In the genomic region with DNA sequence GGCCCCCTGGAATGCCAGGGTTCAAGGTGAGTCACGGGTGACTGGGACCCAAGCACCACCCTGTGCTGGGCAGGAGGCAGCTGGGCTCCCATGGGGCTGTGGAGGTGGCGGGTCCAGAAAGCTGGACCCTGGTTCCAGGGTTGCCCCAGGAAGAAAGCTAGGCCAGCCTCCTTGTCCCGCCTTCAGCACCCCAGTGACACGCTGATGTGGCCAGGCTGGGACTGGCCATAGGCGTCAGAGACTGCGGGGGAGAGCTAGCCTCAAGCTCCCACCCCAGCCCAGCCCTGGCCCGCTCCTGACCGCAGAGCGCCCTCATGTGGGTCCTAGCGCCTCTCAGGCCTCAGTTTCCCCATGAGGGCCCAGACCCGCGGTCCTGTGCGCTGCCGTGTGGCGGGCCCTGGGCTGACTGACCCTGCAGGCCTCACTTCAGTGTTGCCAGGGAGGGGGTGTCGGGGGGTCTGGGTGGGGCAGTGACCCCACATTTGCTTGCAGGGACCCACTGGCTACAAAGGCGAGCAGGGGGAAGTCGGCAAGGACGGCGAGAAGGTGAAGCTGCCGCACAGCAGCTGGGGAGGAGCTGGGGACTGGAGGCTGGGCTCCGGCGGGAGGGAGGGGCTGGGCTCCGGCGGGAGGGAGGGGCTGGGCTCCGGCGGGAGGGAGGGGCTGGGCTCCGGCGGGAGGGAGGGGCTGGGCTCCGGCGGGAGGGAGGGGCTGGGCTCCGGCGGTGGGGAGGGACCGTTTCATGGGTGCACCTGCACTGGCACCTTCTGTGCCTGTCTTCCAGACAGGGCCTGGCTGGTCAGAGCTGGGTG, we compare ENCODE assay signal across 8 cellular contexts. TPM values are rescaled to one million over a fixed set of nuclear protein-coding genes. Genes with fewer than 3 reads are reported as not detected.
DNase-seq lines count a peak whose midpoint lies in the region; ATAC-seq, FAIRE-seq and TF ChIP-seq lines count a peak whose summit lies in the region.

No MANE protein-coding gene starts in this region.

- H3K79me1 ChIP-seq in mesendoderm (ENCODE audit: low read length): no peaks in the 10 kb centered on the region

- H2BK5ac ChIP-seq in mesendoderm (ENCODE audit: low read length): no peak overlapping the region

- TF ChIP-seq CTCF in OCI-LY1 (IDR thresholded peaks at IDR 0.05; ENCODE audit: low read length): no peak
- peak in 1 of 3 experiments; percentile 18; a peak in 1 of 6 replicates for TF ChIP-seq CTCF in K562 (IDR thresholded peaks at IDR 0.05 in 2 of 3, conservative IDR thresholded peaks at IDR 0.05 in 1 of 3; ENCODE audit: insufficient read depth in 2 of 3, low read depth in 1 of 3, low read length in 3 of 3)

- H3K4me2 ChIP-seq in OCI-LY1 (ENCODE audit: low read length) (peak overlapping the region; percentile 74), K562 (ENCODE audit: insufficient read depth, low read length) (peak overlapping the region; percentile 58), mesendoderm (ENCODE audit: low read length) (no peak overlapping the region)

- CTCF ChIA-PET in K562 (lab: Yijun Ruan, JAX; ENCODE audit: low intra/inter-chr PET ratio): no interaction called here

- POLR2A ChIA-PET in K562 (lab: Yijun Ruan, JAX): interaction anchor here (0.6 to 1.4 kb wide), 5 partner anchors 54 to 102 kb away, joined by 3 to 5 read pairs (median 3); no protein-coding TSS in a partner anchor

- H3K18ac ChIP-seq in mesendoderm (ENCODE audit: low read length): no peak overlapping the region

- no peak for TF ChIP-seq POLR2A in K562 (conservative IDR thresholded peaks at IDR 0.05)

- no peak overlapping the region for H2AK5ac ChIP-seq in mesendoderm (ENCODE audit: low read length)

- H3K4ac ChIP-seq in mesendoderm (ENCODE audit: low read depth, low read length): no peak overlapping the region

- no peaks in the 10 kb centered on the region for H3K9me1 ChIP-seq in K562 (ENCODE audit: control insufficient read depth, insufficient read depth, low read length)

- H3K56ac ChIP-seq in mesendoderm (ENCODE audit: low read length): peak overlapping the region; percentile 3

- H2AFZ ChIP-seq in OCI-LY1 (ENCODE audit: low read length): no peak overlapping the region
- H2AFZ ChIP-seq in K562 (ENCODE audit: low read depth, low read length): peak overlapping the region; percentile 69

- in situ Hi-C loops in K562 (cut with MboI): loop anchor here (10.0 kb wide), 1 partner anchor 190 kb away; no protein-coding TSS in a partner anchor

- peak; percentile 78 for ATAC-seq in K562
- ATAC-seq in GM18861 (IDR thresholded peaks at IDR 0.05; ENCODE audit: unreplicated experiment): no peak
- ATAC-seq in HG02610 (IDR thresholded peaks at IDR 0.05; ENCODE audit: unreplicated experiment): no peak
- ATAC-seq in HG03432 (IDR thresholded peaks at IDR 0.05; ENCODE audit: unreplicated experiment): no peak

- H4K20me1 ChIP-seq in OCI-LY1 (ENCODE audit: insufficient read depth, low read length) (no peaks in the 10 kb centered on the region), K562 (replicated peaks; ENCODE audit: control insufficient read depth, insufficient read depth, low read length) (0 out of 2 replicates have a peak, but pooled peaks cover 3% of the 10 kb centered on the region)

- H3K27me3 ChIP-seq in OCI-LY1 (ENCODE audit: insufficient read depth, low read length) (peaks cover 10% of the 10 kb centered on the region; the same call in 1 of the 2 replicates), K562 (ENCODE audit: control insufficient read depth in 2 of 2, insufficient read depth in 2 of 2, low read length in 2 of 2) (no peaks in the 10 kb centered on the region), mesendoderm (ENCODE audit: insufficient read depth, low read length, poor library complexity) (no peaks in the 10 kb centered on the region)

- intact Hi-C loops in K562 (cut with micrococcal nuclease): loop anchor here (10.0 kb wide), 1 partner anchor 50 kb away; no protein-coding TSS in a partner anchor

- H3K23ac ChIP-seq in mesendoderm (ENCODE audit: low read length): no peak overlapping the region

- H3K4me1 ChIP-seq in OCI-LY1 (ENCODE audit: insufficient read depth, low read length, severe bottlenecking): peaks cover 11% of the 10 kb centered on the region
- H3K4me1 ChIP-seq in K562 (replicated peaks in 1 of 2; ENCODE audit: control insufficient read depth in 2 of 2, insufficient read depth in 2 of 2, low read length in 2 of 2): peaks cover 12 to 100% of the 10 kb centered on the region in 2 experiments
- H3K4me1 ChIP-seq in mesendoderm (ENCODE audit: control insufficient read depth, low read depth, low read length): peaks cover 2% of the 10 kb centered on the region

- no peaks in the 10 kb centered on the region for H3F3A ChIP-seq in OCI-LY1 (ENCODE audit: insufficient read depth, low read length)

- H3K9me3 ChIP-seq in OCI-LY1 (ENCODE audit: low read length) (no peaks in the 10 kb centered on the region), K562 (replicated peaks; ENCODE audit: control insufficient read depth, insufficient read depth, low read depth, low read length) (no peaks in the 10 kb centered on the region)

- no peak for FAIRE-seq in K562 (lab: Jason Lieb, UNC)

- TF ChIP-seq RAD21 in K562 (CRISPR knock-in tag; conservative IDR thresholded peaks at IDR 0.05 in 1 of 2, IDR thresholded peaks at IDR 0.05 in 1 of 2): no peak

- H3K9me2 ChIP-seq in OCI-LY1 (ENCODE audit: low read depth, low read length): no peaks in the 10 kb centered on the region

- H4K8ac ChIP-seq in mesendoderm (ENCODE audit: low read depth, low read length): no peak overlapping the region

- WGBS in K562 (ENCODE audit: insufficient coverage, low coverage, missing lambda C conversion rate): 35% methylated on average over 13 of the region's 34 CpGs
- WGBS in mesendoderm (ENCODE audit: extremely low coverage, insufficient coverage, low lambda C conversion rate): no CpG with 5 or more reads among the region's 34 CpGs

- H4K5ac ChIP-seq in mesendoderm (ENCODE audit: low read length): no peak overlapping the region

- H3K79me2 ChIP-seq in OCI-LY1 (ENCODE audit: insufficient read depth, low read length): no peaks in the 10 kb centered on the region
- H3K79me2 ChIP-seq in K562 (ENCODE audit: control insufficient read depth, insufficient read depth, low read length): no peaks in the 10 kb centered on the region
- H3K79me2 ChIP-seq in mesendoderm (ENCODE audit: control insufficient read depth, insufficient read depth, low read length): no peaks in the 10 kb centered on the region

- H3K36me3 ChIP-seq in OCI-LY1 (ENCODE audit: insufficient read depth, low read length) (no peaks in the 10 kb centered on the region), K562 (ENCODE audit: control insufficient read depth, insufficient read depth, low read length) (no peaks in the 10 kb centered on the region), mesendoderm (ENCODE audit: control insufficient read depth, insufficient read depth, low read length) (peaks cover 2% of the 10 kb centered on the region)

- no peak overlapping the region for H3K27ac ChIP-seq in OCI-LY1 (ENCODE audit: low read depth, low read length, poor library complexity, severe bottlenecking)
- peak overlapping the region; percentile 30; the same call in 1 of the 3 replicates for H3K27ac ChIP-seq in K562 (ENCODE audit: extremely low read depth, low read depth, low read length)
- H3K27ac ChIP-seq in mesendoderm (ENCODE audit: low read depth, low read length): no peak overlapping the region

- no peak overlapping the region for H2BK120ac ChIP-seq in mesendoderm (ENCODE audit: low read depth, low read length)

- no peak overlapping the region for H2BK15ac ChIP-seq in mesendoderm (replicated peaks; ENCODE audit: low read depth)

- peak overlapping the region; percentile 44; the same call in 1 of the 2 replicates for H3K9ac ChIP-seq in OCI-LY1 (ENCODE audit: low read length)
- H3K9ac ChIP-seq in K562 (ENCODE audit: insufficient read depth in 1 of 2, low read depth in 2 of 2, low read length in 2 of 2): peak overlapping the region; percentile 23 to 88; a peak in 3 of 4 replicates
- no peak overlapping the region for H3K9ac ChIP-seq in mesendoderm (ENCODE audit: low read length)

- H3K4me3 ChIP-seq in OCI-LY1 (ENCODE audit: low read depth, low read length, poor library complexity, severe bottlenecking) (peak overlapping the region; percentile 45), K562 (peak overlapping the region; percentile 16), mesendoderm (ENCODE audit: low read length) (no peak overlapping the region)

- no peak for TF ChIP-seq EP300 in K562 (IDR thresholded peaks at IDR 0.05; ENCODE audit: low read length)

- peak; percentile 70 for DNase-seq in 8988T
- peak; percentile 81 for DNase-seq in GM19240 (ENCODE audit: insufficient read length, low spot score)
- peak; percentile 76 to 81 (median 78) for DNase-seq in K562 (ENCODE audit: extremely low read depth in 1 of 4, low spot score in 3 of 4)
- peak; percentile 73 for DNase-seq in mesendoderm

- BruUV-seq in K562 (replicated peaks; lab: Mats Ljungman, UMichigan): no TSS peak

RNA-seq across cellular contexts. Expression of gene COL9A3, which starts 7.8 kb away (rescaled TPM):
- total RNA-seq in K562 (2011; cell fraction: chromatin; rRNA removed; ENCODE audit: low replicate concordance): 2.5 and 7.3 TPM in 2 replicates
- 4.0 and 4.9 TPM in 2 replicates for total RNA-seq in K562 (2011; cell fraction: nucleolus; rRNA removed)
- total RNA-seq in K562 (2011; cell fraction: nucleoplasm; rRNA removed): 2.8 and 4.0 TPM in 2 replicates
- 0.77 and 1.9 TPM in 2 replicates for total RNA-seq in K562 (2014; rRNA removed)
- total RNA-seq in K562 (2014; rRNA removed; fragmentation: Illumina TruSeq; extraction: Trizol): 0.18 and 0.51 TPM in 2 replicates
- total RNA-seq in K562 (2015; rRNA removed; fragmentation: Illumina TruSeq; extraction: Trizol): 0.98 and 1.4 TPM in 2 replicates
- total RNA-seq in K562 (2021): 1.3 and 1.7 TPM in 2 replicates
- 1.3 and 2.5 TPM in 2 replicates for polyA plus RNA-seq in K562 (2011; rRNA removed)
- polyA plus RNA-seq in K562 (2011; cell fraction: cytosol; rRNA removed): 1.7 and 1.9 TPM in 2 replicates
- polyA plus RNA-seq in K562 (2011; cell fraction: nucleus; rRNA removed): 12.1 and 20.8 TPM in 2 replicates
- 2.0 and 3.0 TPM in 2 replicates for polyA plus RNA-seq in K562 (2012)
- 0.48 and 0.76 TPM in 2 replicates for polyA plus RNA-seq in K562 (2014; fragmentation: Illumina TruSeq; extraction: Trizol)
- polyA plus RNA-seq in K562 (2014; fragmentation: Nextera tagmentation; extraction: Ambion mirVana): under 1 TPM in 1 of 2 experiments, not detected in 1; 0.14 TPM
- polyA plus RNA-seq in K562 (2014; rRNA removed): 3.0 and 3.6 TPM in 2 replicates
- polyA minus RNA-seq in K562 (2011; rRNA and poly(A)+ RNA removed): 0.35 and 0.87 TPM in 2 replicates
- 1.3 TPM in 1 of 2 replicates, not detected in the other for polyA minus RNA-seq in K562 (2011; cell fraction: cytosol; rRNA and poly(A)+ RNA removed)
- polyA minus RNA-seq in K562 (2011; cell fraction: nucleus; rRNA and poly(A)+ RNA removed): 1.2 and 2.3 TPM in 2 replicates
- polyA plus RNA-seq in mesendoderm (2013, experiment 1 of 2): 45.6 TPM
- 45.1 TPM for polyA plus RNA-seq in mesendoderm (2013, experiment 2 of 2)

RNA-seq across cellular contexts. Expression of gene OGFR, which starts 20.0 kb away (rescaled TPM):
- total RNA-seq in K562 (2011; cell fraction: chromatin; rRNA removed; ENCODE audit: low replicate concordance): 16.5 and 43.5 TPM in 2 replicates
- total RNA-seq in K562 (2011; cell fraction: nucleolus; rRNA removed): 33.8 and 38.4 TPM in 2 replicates
- 22.4 and 24.6 TPM in 2 replicates for total RNA-seq in K562 (2011; cell fraction: nucleoplasm; rRNA removed)
- 56.3 and 56.5 TPM in 2 replicates for total RNA-seq in K562 (2014; rRNA removed)
- 8.9 and 10.3 TPM in 2 replicates for total RNA-seq in K562 (2014; rRNA removed; fragmentation: Illumina TruSeq; extraction: Trizol)
- 17.5 and 18.7 TPM in 2 replicates for total RNA-seq in K562 (2015; rRNA removed; fragmentation: Illumina TruSeq; extraction: Trizol)
- total RNA-seq in K562 (2021): 33.1 and 36.5 TPM in 2 replicates
- polyA plus RNA-seq in K562 (2011; rRNA removed): 23.3 and 25.4 TPM in 2 replicates
- 15.8 and 36.7 TPM in 2 replicates for polyA plus RNA-seq in K562 (2011; cell fraction: cytosol; rRNA removed)
- 32.3 and 48.8 TPM in 2 replicates for polyA plus RNA-seq in K562 (2011; cell fraction: nucleus; rRNA removed)
- 21.1 and 26.0 TPM in 2 replicates for polyA plus RNA-seq in K562 (2012)
- 16.6 and 22.0 TPM in 2 replicates for polyA plus RNA-seq in K562 (2014; fragmentation: Illumina TruSeq; extraction: Trizol)
- polyA plus RNA-seq in K562 (2014; fragmentation: Nextera tagmentation; extraction: Ambion mirVana): under 1 TPM; 0.39 TPM
- 34.2 and 36.7 TPM in 2 replicates for polyA plus RNA-seq in K562 (2014; rRNA removed)
- polyA minus RNA-seq in K562 (2011; rRNA and poly(A)+ RNA removed): 17.7 and 23.1 TPM in 2 replicates
- 19.9 and 22.3 TPM in 2 replicates for polyA minus RNA-seq in K562 (2011; cell fraction: cytosol; rRNA and poly(A)+ RNA removed)
- polyA minus RNA-seq in K562 (2011; cell fraction: nucleus; rRNA and poly(A)+ RNA removed): 8.8 and 9.7 TPM in 2 replicates
- polyA plus RNA-seq in mesendoderm (2013, experiment 1 of 2): 11.3 TPM
- polyA plus RNA-seq in mesendoderm (2013, experiment 2 of 2): 11.4 TPM

RNA-seq across cellular contexts. Expression of gene MRGBP, which starts 28.4 kb away (rescaled TPM):
- total RNA-seq in K562 (2011; cell fraction: chromatin; rRNA removed; ENCODE audit: low replicate concordance): 11.0 and 21.6 TPM in 2 replicates
- total RNA-seq in K562 (2011; cell fraction: nucleolus; rRNA removed): 16.4 and 17.2 TPM in 2 replicates
- 12.8 and 15.0 TPM in 2 replicates for total RNA-seq in K562 (2011; cell fraction: nucleoplasm; rRNA removed)
- 31.3 and 37.0 TPM in 2 replicates for total RNA-seq in K562 (2014; rRNA removed)
- 18.1 TPM in 2 replicates for total RNA-seq in K562 (2014; rRNA removed; fragmentation: Illumina TruSeq; extraction: Trizol)
- 25.2 and 25.7 TPM in 2 replicates for total RNA-seq in K562 (2015; rRNA removed; fragmentation: Illumina TruSeq; extraction: Trizol)
- total RNA-seq in K562 (2021): 25.1 and 26.1 TPM in 2 replicates
- polyA plus RNA-seq in K562 (2011; rRNA removed): 18.7 and 20.7 TPM in 2 replicates
- polyA plus RNA-seq in K562 (2011; cell fraction: cytosol; rRNA removed): 20.8 and 28.5 TPM in 2 replicates
- 27.0 and 39.1 TPM in 2 replicates for polyA plus RNA-seq in K562 (2011; cell fraction: nucleus; rRNA removed)
- polyA plus RNA-seq in K562 (2012): 14.8 and 21.7 TPM in 2 replicates
- polyA plus RNA-seq in K562 (2014; fragmentation: Illumina TruSeq; extraction: Trizol): 18.4 and 21.0 TPM in 2 replicates
- polyA plus RNA-seq in K562 (2014; fragmentation: Nextera tagmentation; extraction: Ambion mirVana): 1 to 10 TPM; 1.9 to 2.8 TPM
- polyA plus RNA-seq in K562 (2014; rRNA removed): 26.3 and 26.7 TPM in 2 replicates
- 12.7 and 15.7 TPM in 2 replicates for polyA minus RNA-seq in K562 (2011; rRNA and poly(A)+ RNA removed)
- 9.6 and 11.5 TPM in 2 replicates for polyA minus RNA-seq in K562 (2011; cell fraction: cytosol; rRNA and poly(A)+ RNA removed)
- polyA minus RNA-seq in K562 (2011; cell fraction: nucleus; rRNA and poly(A)+ RNA removed): 9.4 and 12.2 TPM in 2 replicates
- polyA plus RNA-seq in mesendoderm (2013, experiment 1 of 2): 13.3 TPM
- polyA plus RNA-seq in mesendoderm (2013, experiment 2 of 2): 13.2 TPM

RNA-seq across cellular contexts. Expression of gene TCFL5, which starts 36.9 kb away (rescaled TPM):
- 13.1 and 14.9 TPM in 2 replicates for total RNA-seq in K562 (2011; cell fraction: chromatin; rRNA removed; ENCODE audit: low replicate concordance)
- total RNA-seq in K562 (2011; cell fraction: nucleolus; rRNA removed): 7.5 and 9.5 TPM in 2 replicates
- 8.6 and 8.8 TPM in 2 replicates for total RNA-seq in K562 (2011; cell fraction: nucleoplasm; rRNA removed)
- total RNA-seq in K562 (2014; rRNA removed): 11.1 and 11.2 TPM in 2 replicates
- total RNA-seq in K562 (2014; rRNA removed; fragmentation: Illumina TruSeq; extraction: Trizol): 7.4 and 7.9 TPM in 2 replicates
- total RNA-seq in K562 (2015; rRNA removed; fragmentation: Illumina TruSeq; extraction: Trizol): 9.2 and 10.2 TPM in 2 replicates
- 11.1 and 12.6 TPM in 2 replicates for total RNA-seq in K562 (2021)
- 8.5 and 12.2 TPM in 2 replicates for polyA plus RNA-seq in K562 (2011; rRNA removed)
- polyA plus RNA-seq in K562 (2011; cell fraction: cytosol; rRNA removed): 4.3 and 4.4 TPM in 2 replicates
- polyA plus RNA-seq in K562 (2011; cell fraction: nucleus; rRNA removed): 8.0 and 8.3 TPM in 2 replicates
- 6.7 and 8.1 TPM in 2 replicates for polyA plus RNA-seq in K562 (2012)
- 5.9 and 7.9 TPM in 2 replicates for polyA plus RNA-seq in K562 (2014; fragmentation: Illumina TruSeq; extraction: Trizol)
- polyA plus RNA-seq in K562 (2014; fragmentation: Nextera tagmentation; extraction: Ambion mirVana): 1 to 10 TPM in 1 of 2 experiments, under 1 TPM in 1; 1.00 to 1.1 TPM
- polyA plus RNA-seq in K562 (2014; rRNA removed): 9.1 and 10.5 TPM in 2 replicates
- 6.6 and 6.8 TPM in 2 replicates for polyA minus RNA-seq in K562 (2011; rRNA and poly(A)+ RNA removed)
- 3.8 and 6.5 TPM in 2 replicates for polyA minus RNA-seq in K562 (2011; cell fraction: cytosol; rRNA and poly(A)+ RNA removed)
- 1.9 and 3.9 TPM in 2 replicates for polyA minus RNA-seq in K562 (2011; cell fraction: nucleus; rRNA and poly(A)+ RNA removed)
- polyA plus RNA-seq in mesendoderm (2013, experiment 1 of 2): 5.1 TPM
- 4.8 TPM for polyA plus RNA-seq in mesendoderm (2013, experiment 2 of 2)
